In the genomic region with DNA sequence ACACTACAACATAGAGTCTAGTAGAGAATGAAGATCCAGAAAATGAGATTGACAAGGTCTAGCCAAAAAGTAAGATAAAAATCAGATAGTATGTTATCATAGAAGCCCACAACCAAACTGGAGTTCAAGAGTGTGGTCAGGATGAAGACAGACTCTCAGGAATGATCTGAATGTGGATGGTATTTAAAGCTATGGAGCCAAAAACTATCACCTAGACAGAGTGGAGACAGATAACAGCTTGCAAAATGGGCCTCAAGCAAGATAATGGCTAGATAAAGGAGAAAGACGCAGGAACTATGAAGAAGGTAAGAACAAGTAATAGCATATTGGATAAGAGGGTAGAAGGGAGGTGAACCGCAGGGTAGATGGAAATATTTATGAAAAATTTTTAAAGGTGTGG, we compare ENCODE assay signal across 20 cellular contexts. TPM values are rescaled to one million over a fixed set of nuclear protein-coding genes. Genes with fewer than 3 reads are reported as not detected.
DNase-seq lines count a peak whose midpoint lies in the region; ATAC-seq and TF ChIP-seq lines count a peak whose summit lies in the region.
"Had no signal": no experiment of that assay in that cellular context is flagged by ENCODE, and none has a peak within 500 bp of the region (broad histone marks: within the 10 kb centered on the region; RNA-seq: fewer than 3 reads in every experiment).

No MANE protein-coding gene starts in this region.

- no peak overlapping the region for H4K5ac ChIP-seq in mesendoderm (ENCODE audit: low read length)

- H3K18ac ChIP-seq in mesendoderm (ENCODE audit: low read length): no peak overlapping the region

- intact Hi-C loops in right cardiac atrium (cut with DNase I): no loop called here
- intact Hi-C loops in sciatic nerve (cut with DNase I): no loop called here

- in situ Hi-C loops in GM23248 (cut with MboI): loop anchor here (25.0 kb wide), 1 partner anchor 526 kb away; a partner anchor contains a TSS

- H3K56ac ChIP-seq in mesendoderm (ENCODE audit: low read length): no peak overlapping the region

- H2BK120ac ChIP-seq in mesendoderm (ENCODE audit: low read depth, low read length): no peak overlapping the region

- no peak overlapping the region for H2BK15ac ChIP-seq in mesendoderm (replicated peaks; ENCODE audit: low read depth)

- H3K9ac ChIP-seq in GM23248: no peak overlapping the region
- no peak overlapping the region for H3K9ac ChIP-seq in mesendoderm (ENCODE audit: low read length)

- H3K4me1 ChIP-seq in GM23248 (ENCODE audit: insufficient read depth) (peaks cover 53% of the 10 kb centered on the region), mesendoderm (ENCODE audit: control insufficient read depth, low read depth, low read length) (peaks cover 6% of the 10 kb centered on the region), right cardiac atrium (ENCODE audit: control insufficient read depth, insufficient read depth, low read length) (no peaks in the 10 kb centered on the region)

- no peak overlapping the region for H2AK5ac ChIP-seq in mesendoderm (ENCODE audit: low read length)

- DNase-seq in AG10803 (ENCODE audit: low read depth) (peak; percentile 29), GM23248 (peak; percentile 20), amniotic epithelial cell (ENCODE audit: low read depth) (peak; percentile 85), mesendoderm (peak; percentile 89), D341Med (ENCODE audit: low spot score) (no peak), right cardiac atrium (no peak), sciatic nerve (ENCODE audit: low spot score) (no peak)
- DNase-seq: activated CD4-positive, alpha-beta T cell treated with anti-CD3 and anti-CD28 coated beads for 4 hours; activated CD8-positive, alpha-beta memory T cell treated with anti-CD3 and anti-CD28 coated beads for 24 hours; activated gamma-delta T cell; dorsolateral prefrontal cortex; kidney; NCI-H1417; NCI-H446; NCI-H82; stimulated activated CD4-positive, alpha-beta T cell treated with anti-CD3 and anti-CD28 coated beads, Interleukin-4, amount 100 ng/mL, for 1 hour; substantia nigra; T-helper 17 cell had no signal

- peak overlapping the region; percentile 45 for H3K4me2 ChIP-seq in GM23248 (ENCODE audit: unreplicated experiment)
- H3K4me2 ChIP-seq in mesendoderm (ENCODE audit: low read length): no peak overlapping the region

- peak overlapping the region; percentile 87 for H3K27ac ChIP-seq in GM23248
- no peak overlapping the region for H3K27ac ChIP-seq in mesendoderm (ENCODE audit: low read depth, low read length)
- no peak overlapping the region for H3K27ac ChIP-seq in right cardiac atrium (ENCODE audit: low read length)
- H3K27ac ChIP-seq: VCaP had no signal

- TF ChIP-seq CTCF in AG10803 (conservative IDR thresholded peaks at IDR 0.05; ENCODE audit: low read length): no peak

- 78 to 87% methylated on average over 2 of the region's 2 CpGs for WGBS in GM23248 (ENCODE audit: low coverage in 1 of 2, low lambda C conversion rate in 2 of 2, missing lambda C conversion rate in 2 of 2), 2 experiments
- 100% methylated on average over 1 of the region's 2 CpGs for WGBS in mesendoderm (ENCODE audit: extremely low coverage, insufficient coverage, low lambda C conversion rate)
- WGBS in right cardiac atrium: 93% methylated on average over 2 of the region's 2 CpGs

- no peak overlapping the region for H4K8ac ChIP-seq in mesendoderm (ENCODE audit: low read depth, low read length)

- H3K23ac ChIP-seq in mesendoderm (ENCODE audit: low read length): no peak overlapping the region

- no peaks in the 10 kb centered on the region; the same call in 1 of the 2 replicates for H3K36me3 ChIP-seq in GM23248 (ENCODE audit: low read depth)
- H3K36me3 ChIP-seq in mesendoderm (ENCODE audit: control insufficient read depth, insufficient read depth, low read length): no peaks in the 10 kb centered on the region

- H3K79me2 ChIP-seq in GM23248 (ENCODE audit: insufficient read depth) (peaks cover 82% of the 10 kb centered on the region), mesendoderm (ENCODE audit: control insufficient read depth, insufficient read depth, low read length) (no peaks in the 10 kb centered on the region)

- H2BK5ac ChIP-seq in mesendoderm (ENCODE audit: low read length): no peak overlapping the region

- H3K9me2 ChIP-seq in GM23248 (ENCODE audit: insufficient read depth): no peaks in the 10 kb centered on the region

- no peaks in the 10 kb centered on the region for H4K20me1 ChIP-seq in GM23248 (ENCODE audit: insufficient read depth)

- H2AFZ ChIP-seq in GM23248: no peak overlapping the region

- no peak overlapping the region for H3K4ac ChIP-seq in mesendoderm (ENCODE audit: low read depth, low read length)

- ATAC-seq in right cardiac atrium (no peak), HG02852 (IDR thresholded peaks at IDR 0.05; ENCODE audit: unreplicated experiment) (no peak), sciatic nerve (no peak)
- ATAC-seq: T-helper 17 cell had no signal

- H3K4me3 ChIP-seq in AG10803 (ENCODE audit: low read length) (no peak overlapping the region), GM23248 (no peak overlapping the region), mesendoderm (ENCODE audit: low read length) (no peak overlapping the region), right cardiac atrium (ENCODE audit: low read length) (no peak overlapping the region)
- H3K4me3 ChIP-seq: dorsolateral prefrontal cortex had no signal

- H3K9me3 ChIP-seq in GM23248 (ENCODE audit: low read depth) (no peaks in the 10 kb centered on the region), right cardiac atrium (ENCODE audit: control insufficient read depth, low read length) (no peaks in the 10 kb centered on the region)

- H3K27me3 ChIP-seq in GM23248 (replicated peaks; ENCODE audit: insufficient read depth): no peaks in the 10 kb centered on the region
- no peaks in the 10 kb centered on the region for H3K27me3 ChIP-seq in mesendoderm (ENCODE audit: insufficient read depth, low read length, poor library complexity)
- no peaks in the 10 kb centered on the region for H3K27me3 ChIP-seq in right cardiac atrium (ENCODE audit: control insufficient read depth, insufficient read depth)
- H3K27me3 ChIP-seq: dorsolateral prefrontal cortex had no signal

- no peaks in the 10 kb centered on the region for H3K79me1 ChIP-seq in mesendoderm (ENCODE audit: low read length)

- H3F3A ChIP-seq in GM23248 (ENCODE audit: insufficient read depth): peaks cover 37% of the 10 kb centered on the region

RNA-seq across cellular contexts. Expression of a gene that starts 35.4 kb away (rescaled TPM):
- 23.6 and 24.8 TPM in 2 replicates for total RNA-seq in GM23248 (2014; rRNA removed; shearing (Covaris generic))
- polyA plus RNA-seq in GM23248 (2016; fragmentation: Nextera tagmentation; extraction: Ambion mirVana) (37.8 and 40.1 TPM in 2 replicates), right cardiac atrium (3.4 TPM)
- 3.9 TPM for polyA plus RNA-seq in mesendoderm (2013, experiment 1 of 2)
- 3.6 TPM for polyA plus RNA-seq in mesendoderm (2013, experiment 2 of 2)
- total RNA-seq in right cardiac atrium (10 to 100 TPM; 11.3 to 16.6 (median 14.7) TPM), sciatic nerve (19.9 TPM)

Comparison
In these comparisons a context has a peak if more than half of its experiments do, and no peak if none do; other contexts are left out.
1. DNase-seq: peak in AG10803 (single experiment), GM23248 (single experiment), amniotic epithelial cell (single experiment) and mesendoderm (single experiment); none in D341Med (single experiment), right cardiac atrium (0 of 3) and sciatic nerve (single experiment).